In genomic region chr3:145518639-145519038, GRCh38 we compare ENCODE assay signal across 1 cellular context.
TF ChIP-seq lines count a peak whose summit lies in the region.

No MANE protein-coding gene starts in this region.

TF ChIP-seq in GM23338, 12 proteins besides CTCF, POLR2A, EP300 and RAD21 (continued from another document):
- TF ChIP-seq REST (IDR thresholded peaks at IDR 0.05; ENCODE audit: unreplicated experiment) (no peak), ETS1 (IDR thresholded peaks at IDR 0.05) (no peak), CREB1 (CRISPR knock-in tag; IDR thresholded peaks at IDR 0.05; ENCODE audit: low read depth) (no peak), ZNF331 (CRISPR knock-in tag; IDR thresholded peaks at IDR 0.05; ENCODE audit: low read depth) (no peak), JUNB (IDR thresholded peaks at IDR 0.05; ENCODE audit: unreplicated experiment) (no peak), STAT1 (IDR thresholded peaks at IDR 0.05; ENCODE audit: unreplicated experiment) (no peak)
